Comparison of ENCODE assay signal across 8 cellular contexts in genomic region chr3:108090701-108091497, GRCh38. TPM values are rescaled to one million over a fixed set of nuclear protein-coding genes. Genes with fewer than 3 reads are reported as not detected.
DNase-seq lines count a peak whose midpoint lies in the region; ATAC-seq and TF ChIP-seq lines count a peak whose summit lies in the region.

CD47 (minus strand) TSS chr3:108091031; CDS start chr3:108090908, 123 bp downstream.

- peak within 1 kb of the TSS; percentile 29 for H2BK5ac ChIP-seq in trophoblast cell (ENCODE audit: low read depth, low read length, poor library complexity)

- H3K9ac ChIP-seq in adipocyte (ENCODE audit: low read length): peak within 1 kb of the TSS; percentile 90
- H3K9ac ChIP-seq in trophoblast cell (ENCODE audit: low read length): peak within 1 kb of the TSS; percentile 83

- peak within 1 kb of the TSS; percentile 87 for H4K91ac ChIP-seq in trophoblast cell (ENCODE audit: low read depth, low read length)

- peak within 1 kb of the TSS; percentile 90 for H4K8ac ChIP-seq in trophoblast cell (ENCODE audit: low read depth, low read length)

- no peak within 1 kb of the TSS for H3K23ac ChIP-seq in trophoblast cell (ENCODE audit: low read length)

- H3K27me3 Mint-ChIP-seq in T-cell: no peaks in the 10 kb centered on the region

- peak within 1 kb of the TSS; percentile 87 for H2AFZ ChIP-seq in trophoblast cell (ENCODE audit: insufficient read depth, low read length, poor library complexity)

- H3K4me1 ChIP-seq in adipocyte (ENCODE audit: control insufficient read depth, insufficient read depth, low read length) (peaks cover 27% of the 10 kb centered on the region), cardiac muscle cell (ENCODE audit: low read depth) (no peaks in the 10 kb centered on the region), trophoblast cell (ENCODE audit: control insufficient read depth in 1 of 2, insufficient read depth in 2 of 2, low read length in 2 of 2) (peaks cover 0 to 6% of the 10 kb centered on the region in 2 experiments), tibial artery (peaks cover 0 to 17% (median 0%) of the 10 kb centered on the region in 4 donors)

- CTCF ChIA-PET in T-cell (lab: Charles Lee): interaction anchor here (1.2 to 1.9 kb wide), 3 partner anchors 11 to 48 kb away, joined by 4 to 5 read pairs (median 4); no protein-coding TSS in a partner anchor

- POLR2A ChIA-PET in T-cell (lab: Charles Lee): interaction anchor here in 1 of 2 donors (1.5 to 3.7 kb wide), 3 partner anchors 12 to 132 kb away, joined by 12 to 35 read pairs (median 22); partner anchors contain the start of gene IFT57

- peaks cover 5% of the 10 kb centered on the region for H3K36me3 Mint-ChIP-seq in T-cell

- peaks cover 11% of the 10 kb centered on the region for H3K79me2 ChIP-seq in trophoblast cell (ENCODE audit: control insufficient read depth, insufficient read depth, low read length, poor library complexity)

- intact Hi-C loops in tibial artery (cut with DNase I; ENCODE audit: low total_unique reads): loop anchor here (10.0 kb wide), 2 partner anchors 166 to 856 kb away; no protein-coding TSS in a partner anchor

- H3K9me3 ChIP-seq in adipocyte (ENCODE audit: control insufficient read depth, low read length): no peaks in the 10 kb centered on the region
- no peaks in the 10 kb centered on the region for H3K9me3 ChIP-seq in cardiac muscle cell (ENCODE audit: low read depth)
- peaks cover 2% of the 10 kb centered on the region for H3K9me3 ChIP-seq in trophoblast cell (ENCODE audit: insufficient read depth, low read depth, low read length)
- H3K9me3 ChIP-seq in tibial artery: no peaks in the 10 kb centered on the region

- peak within 1 kb of the TSS; percentile 29 for H2BK12ac ChIP-seq in trophoblast cell (ENCODE audit: low read length)

- no peaks in the 10 kb centered on the region for H3K27me3 ChIP-seq in adipocyte (replicated peaks; ENCODE audit: control insufficient read depth, insufficient read depth, low read length)
- H3K27me3 ChIP-seq in cardiac muscle cell: peaks cover 29% of the 10 kb centered on the region
- H3K27me3 ChIP-seq in trophoblast cell (ENCODE audit: insufficient read depth, low read length): no peaks in the 10 kb centered on the region
- H3K27me3 ChIP-seq in tibial artery: no peaks in the 10 kb centered on the region

- H3K9me3 Mint-ChIP-seq in T-cell: peaks cover 0 to 4% (median 0%) of the 10 kb centered on the region in 3 donors

- peak; percentile 95 for DNase-seq in GM12865 (ENCODE audit: low read depth)
- peak; percentile 49 for DNase-seq in NCI-H1417 treated with DMSO at 0.1 percent for 48 hours (lab: John Stamatoyannopoulos, UW)
- DNase-seq in T-cell: peak; percentile 88 to 99 (median 94)
- DNase-seq in adipocyte (ENCODE audit: low read depth): peak; percentile 96
- peak; percentile 92 to 93 for DNase-seq in cardiac muscle cell (ENCODE audit: low read depth in 1 of 2, low spot score in 1 of 2)
- peak; percentile 87 to 93 for DNase-seq in trophoblast cell
- DNase-seq in tibial artery: peak; percentile 91 to 96

- peak within 1 kb of the TSS; percentile 97 to 98 for H3K27ac Mint-ChIP-seq in T-cell

- no peaks in the 10 kb centered on the region for H3K36me3 ChIP-seq in adipocyte (ENCODE audit: control insufficient read depth, insufficient read depth, low read length, severe bottlenecking)
- H3K36me3 ChIP-seq in cardiac muscle cell: no peaks in the 10 kb centered on the region
- no peaks in the 10 kb centered on the region for H3K36me3 ChIP-seq in trophoblast cell (ENCODE audit: control insufficient read depth in 1 of 2, insufficient read depth in 2 of 2, low read length in 2 of 2)
- peaks cover 0 to 3% (median 0%) of the 10 kb centered on the region in 3 donors for H3K36me3 ChIP-seq in tibial artery

- H3K4me1 Mint-ChIP-seq in T-cell: peaks cover 31 to 39% (median 35%) of the 10 kb centered on the region in 3 donors

- WGBS in trophoblast cell (ENCODE audit: extremely low coverage, insufficient coverage, insufficient read length): no CpG with 5 or more reads among the region's 106 CpGs

- H3K79me1 ChIP-seq in trophoblast cell (ENCODE audit: low read length): peaks cover 13% of the 10 kb centered on the region

- no peak within 1 kb of the TSS for H3K27ac ChIP-seq in cardiac muscle cell
- peak within 1 kb of the TSS; percentile 33 for H3K27ac ChIP-seq in trophoblast cell (ENCODE audit: low read depth, low read length)
- H3K27ac ChIP-seq in tibial artery: peak within 1 kb of the TSS; percentile 82 to 92

- peak within 1 kb of the TSS; percentile 92 for H3K4me2 ChIP-seq in trophoblast cell (ENCODE audit: low read length)

- peak within 1 kb of the TSS in 2 of 3 donors; percentile 81 to 95 for H3K4me3 Mint-ChIP-seq in T-cell

- H3K4me3 ChIP-seq in GM12865 (ENCODE audit: low read depth, low read length) (peak within 1 kb of the TSS; percentile 96), adipocyte (ENCODE audit: low read length) (peak within 1 kb of the TSS; percentile 94), cardiac muscle cell (peak within 1 kb of the TSS; percentile 53), trophoblast cell (ENCODE audit: low read depth, low read length) (peak within 1 kb of the TSS; percentile 94), tibial artery (peak within 1 kb of the TSS; percentile 84 to 86)

- H3K18ac ChIP-seq in trophoblast cell (ENCODE audit: low read length): peak within 1 kb of the TSS; percentile 88

- H3K4ac ChIP-seq in trophoblast cell (ENCODE audit: low read depth, low read length): peak within 1 kb of the TSS; percentile 3

- TF ChIP-seq CTCF in GM12865 (IDR thresholded peaks at IDR 0.05; ENCODE audit: insufficient read depth, low read depth, low read length, missing control alignments): no peak
- no peak for TF ChIP-seq CTCF in cardiac muscle cell (IDR thresholded peaks at IDR 0.05; ENCODE audit: low read depth, low read length)
- TF ChIP-seq CTCF in tibial artery (IDR thresholded peaks at IDR 0.05): no peak

- H2AK5ac ChIP-seq in trophoblast cell (ENCODE audit: low read length): peak within 1 kb of the TSS; percentile 62

- peak within 1 kb of the TSS; percentile 88 for H2BK120ac ChIP-seq in trophoblast cell (ENCODE audit: insufficient read depth, low read length, poor library complexity)

- peak within 1 kb of the TSS; percentile 83 for H4K12ac ChIP-seq in trophoblast cell (ENCODE audit: low read depth, low read length)

- H3K14ac ChIP-seq in trophoblast cell (ENCODE audit: low read length): peak within 1 kb of the TSS; percentile 91

- ATAC-seq in HG02759 (IDR thresholded peaks at IDR 0.05; ENCODE audit: unreplicated experiment): peak; percentile 73
- ATAC-seq in T-cell (replicated peaks in 1 of 4): peak; percentile 82 to 86 (median 86)

RNA-seq across cellular contexts. Expression of gene CD47, which starts in this region (rescaled TPM):
- total RNA-seq in T-cell (100 to 1,000 TPM; 154 to 186 (median 161) TPM), cardiac muscle cell (19.1 and 34.9 TPM in 2 replicates)
- 33.2 and 38.1 TPM in 2 replicates for polyA plus RNA-seq in cardiac muscle cell
- polyA plus RNA-seq in trophoblast cell (2013): 70.6 and 73.9 TPM in 2 replicates
